17 cellular contexts compared by ENCODE assay signal in genomic region chr3:193078996-193079731, GRCh38.
"Had no signal": no experiment of that assay in that cellular context is flagged by ENCODE, and none has a peak within 500 bp of the region (broad histone marks: within the 10 kb centered on the region; RNA-seq: fewer than 3 reads in every experiment).

No MANE protein-coding gene starts in this region.

- H3K27ac Mint-ChIP-seq: activated CD4-positive, alpha-beta memory T cell treated with anti-CD3 and anti-CD28 coated beads for 36 hours; activated naive CD8-positive, alpha-beta T cell treated with anti-CD3 and anti-CD28 coated beads for 36 hours; activated T-cell treated with anti-CD3 and anti-CD28 coated beads, Interleukin-2, amount 50 U/mL, for 72 hours; nephron; stimulated activated memory B cell treated with anti-CD40 and anti-IgM and Interleukin-4, amounts not matched to agents 10 μg/mL and 1 μg/mL and 100 μg/mL, for 72 hours; T-helper 2 cell treated with Interferon-gamma antibody and Interleukin-4, amounts not matched to agents 5 μg/mL and 100 μg/mL, for 36 hours; type B pancreatic cell had no signal

- H3K27me3 Mint-ChIP-seq: stimulated activated memory B cell treated with anti-CD40 and anti-IgM and Interleukin-4, amounts not matched to agents 10 μg/mL and 1 μg/mL and 100 μg/mL, for 72 hours; type B pancreatic cell had no signal

- H3K27me3 ChIP-seq: esophagus squamous epithelium, pancreas had no signal

- H3K9me3 ChIP-seq: esophagus squamous epithelium, pancreas had no signal

- H3K4me1 ChIP-seq: esophagus squamous epithelium had no signal

- DNase-seq: activated CD4-positive, alpha-beta memory T cell treated with anti-CD3 and anti-CD28 coated beads for 36 hours; activated gamma-delta T cell treated with Interleukin-2 at 50 U/mL for 16 hours; activated naive CD8-positive, alpha-beta T cell treated with anti-CD3 and anti-CD28 coated beads for 36 hours; activated T-cell treated with anti-CD3 and anti-CD28 coated beads, Interleukin-2, amount 50 U/mL, for 72 hours; anterior cingulate cortex; cerebellar nuclear complex; dermis blood vessel endothelial cell; esophagus squamous epithelium; foreskin fibroblast; pancreas; right cardiac atrium; small intestine had no signal

- H3K4me3 ChIP-seq: esophagus squamous epithelium, pancreas had no signal

- H3K27ac ChIP-seq: esophagus squamous epithelium, pancreas had no signal

- H3K36me3 ChIP-seq: esophagus squamous epithelium, pancreas had no signal

- H3K4me3 Mint-ChIP-seq: activated CD4-positive, alpha-beta memory T cell treated with anti-CD3 and anti-CD28 coated beads for 36 hours; activated naive CD8-positive, alpha-beta T cell treated with anti-CD3 and anti-CD28 coated beads for 36 hours; activated T-cell treated with anti-CD3 and anti-CD28 coated beads, Interleukin-2, amount 50 U/mL, for 72 hours; nephron; stimulated activated memory B cell treated with anti-CD40 and anti-IgM and Interleukin-4, amounts not matched to agents 10 μg/mL and 1 μg/mL and 100 μg/mL, for 72 hours; T-helper 2 cell treated with Interferon-gamma antibody and Interleukin-4, amounts not matched to agents 5 μg/mL and 100 μg/mL, for 36 hours; type B pancreatic cell had no signal

- H3K36me3 Mint-ChIP-seq: activated CD4-positive, alpha-beta memory T cell treated with anti-CD3 and anti-CD28 coated beads for 36 hours; activated naive CD8-positive, alpha-beta T cell treated with anti-CD3 and anti-CD28 coated beads for 36 hours; stimulated activated memory B cell treated with anti-CD40 and anti-IgM and Interleukin-4, amounts not matched to agents 10 μg/mL and 1 μg/mL and 100 μg/mL, for 72 hours; type B pancreatic cell had no signal

- H3K9me3 Mint-ChIP-seq: activated naive CD8-positive, alpha-beta T cell treated with anti-CD3 and anti-CD28 coated beads for 36 hours; T-helper 2 cell treated with Interferon-gamma antibody and Interleukin-4, amounts not matched to agents 5 μg/mL and 100 μg/mL, for 36 hours had no signal

- H3K4me1 Mint-ChIP-seq: activated naive CD8-positive, alpha-beta T cell treated with anti-CD3 and anti-CD28 coated beads for 36 hours; nephron; stimulated activated memory B cell treated with anti-CD40 and anti-IgM and Interleukin-4, amounts not matched to agents 10 μg/mL and 1 μg/mL and 100 μg/mL, for 72 hours had no signal

- ATAC-seq: activated T-cell treated with anti-CD3 and anti-CD28 coated beads, Interleukin-2, amount 50 U/mL, for 72 hours; left lobe of liver; pancreas; right cardiac atrium; stimulated activated memory B cell treated with anti-CD40 and anti-IgM and Interleukin-4, amounts not matched to agents 10 μg/mL and 1 μg/mL and 100 μg/mL, for 72 hours had no signal
